8 cellular contexts compared by ENCODE assay signal in genomic region chr2:26298638-26299393, GRCh38. TPM values are rescaled to one million over a fixed set of nuclear protein-coding genes. Genes with fewer than 3 reads are reported as not detected.
DNase-seq lines count a peak whose midpoint lies in the region; ATAC-seq, FAIRE-seq and TF ChIP-seq lines count a peak whose summit lies in the region.

No MANE protein-coding gene starts in this region.

- H3K27me3 ChIP-seq in neuronal stem cell (ENCODE audit: control insufficient read depth in 3 of 3, insufficient read depth in 3 of 3, low read depth in 1 of 3, low read length in 3 of 3) = peaks cover 0 to 2% (median 0%) of the 10 kb centered on the region in 3 experiments

- TF ChIP-seq CTCF in fibroblast of villous mesenchyme (IDR thresholded peaks at IDR 0.05; ENCODE audit: insufficient read depth, low read depth, low read length) = no peak
- no peak for TF ChIP-seq CTCF in D721Med (IDR thresholded peaks at IDR 0.05; ENCODE audit: insufficient read depth, missing control alignments)

- peak overlapping the region; percentile 32 for H2BK120ac ChIP-seq in neuronal stem cell (ENCODE audit: low read depth, low read length)

- peak overlapping the region; percentile 63 for H2BK15ac ChIP-seq in neuronal stem cell (ENCODE audit: low read length)

- peak overlapping the region; percentile 78 for H3K18ac ChIP-seq in neuronal stem cell (ENCODE audit: low read length)

- intact Hi-C loops in Right ventricle myocardium inferior (cut with DNase I) (no loop called here), cardiac septum (cut with DNase I) (loop anchor here (2.0 kb wide), 1 partner anchor 54 kb away; the partner anchor contains the start of genes HADHA and HADHB)

- no peak overlapping the region for H2AK5ac ChIP-seq in neuronal stem cell (ENCODE audit: low read depth, low read length)

- peak overlapping the region; percentile 7 for H4K8ac ChIP-seq in neuronal stem cell (ENCODE audit: low read depth, low read length)

- H4K91ac ChIP-seq in neuronal stem cell (ENCODE audit: low read depth, low read length, poor library complexity) = no peak overlapping the region

- H2BK5ac ChIP-seq in neuronal stem cell (ENCODE audit: low read length) = no peak overlapping the region

- H3K36me3 ChIP-seq in neuronal stem cell (replicated peaks in 1 of 2; ENCODE audit: control insufficient read depth in 2 of 2, insufficient read depth in 2 of 2, low read length in 2 of 2) = no peaks in the 10 kb centered on the region

- no peak overlapping the region for H3K4ac ChIP-seq in neuronal stem cell (ENCODE audit: low read length)

- no peaks in the 10 kb centered on the region for H3K9me3 ChIP-seq in neuronal stem cell (replicated peaks in 1 of 2; ENCODE audit: control insufficient read depth in 2 of 2, insufficient read depth in 1 of 2, low read depth in 1 of 2, low read length in 2 of 2)

- FAIRE-seq in D721Med (lab: Jason Lieb, UNC) = no peak

- ATAC-seq in Right ventricle myocardium inferior (peak; percentile 69), GM18873 (IDR thresholded peaks at IDR 0.05; ENCODE audit: low FRiP score, unreplicated experiment) (no peak)

- no peak overlapping the region for H3K14ac ChIP-seq in neuronal stem cell (ENCODE audit: low read length)

- DNase-seq in Right ventricle myocardium inferior (ENCODE audit: missing footprints) (no peak), cardiac septum (ENCODE audit: low spot score) (no peak), activated T-cell treated with anti-CD3 and anti-CD28 coated beads for 1 hour (ENCODE audit: low read depth) (peak; percentile 15), fibroblast of villous mesenchyme (ENCODE audit: low read depth) (peak; percentile 62), neuronal stem cell (ENCODE audit: low spot score) (peak; percentile 23), D721Med (ENCODE audit: insufficient read length, low spot score) (no peak), HT-29 (ENCODE audit: low spot score) (no peak)

- H3K4me2 ChIP-seq in neuronal stem cell (ENCODE audit: insufficient read depth, low read length, poor library complexity, severe bottlenecking) = peak overlapping the region; percentile 59

- H3K9ac ChIP-seq in neuronal stem cell (ENCODE audit: low read depth, low read length, poor library complexity) = no peak overlapping the region

- H3K23ac ChIP-seq in neuronal stem cell (ENCODE audit: low read depth, low read length, poor library complexity) = no peak overlapping the region

- H3K4me1 ChIP-seq in neuronal stem cell (ENCODE audit: control insufficient read depth in 2 of 2, insufficient read depth in 1 of 2, low read depth in 1 of 2, low read length in 2 of 2) = peaks cover 19% of the 10 kb centered on the region in 2 donors

- WGBS in neuronal stem cell (ENCODE audit: extremely low coverage in 2 of 2, insufficient read length in 2 of 2, insufficient replicate concordance in 1 of 2), 2 donors = no CpG with 5 or more reads among the region's 30 CpGs

- H3K79me1 ChIP-seq in neuronal stem cell (ENCODE audit: low read depth, low read length) = no peaks in the 10 kb centered on the region

- H3K4me3 ChIP-seq in fibroblast of villous mesenchyme (ENCODE audit: low read depth, low read length) (peak overlapping the region; percentile 58), neuronal stem cell (ENCODE audit: low read length in 2 of 2) (peak overlapping the region; percentile 2 to 52)

- H2AFZ ChIP-seq in neuronal stem cell (ENCODE audit: low read length) = peak overlapping the region; percentile 80

- H3K27ac ChIP-seq in neuronal stem cell (replicated peaks; ENCODE audit: low read length) = no peak overlapping the region

- H2BK12ac ChIP-seq in neuronal stem cell (ENCODE audit: low read length) = peak overlapping the region; percentile 64

RNA-seq across cellular contexts. Expression of gene SELENOI, which starts 47.1 kb away (rescaled TPM):
- total RNA-seq in Right ventricle myocardium inferior (14.3 TPM), cardiac septum (14.5 TPM), fibroblast of villous mesenchyme (17.4 and 34.1 TPM in 2 replicates)
- polyA plus RNA-seq in neuronal stem cell (2013, experiment 1 of 2) = 18.3 TPM
- 18.4 TPM for polyA plus RNA-seq in neuronal stem cell (2013, experiment 2 of 2)
- 23.6 and 32.9 TPM in 2 replicates for total RNA-seq in HT-29 (2014; rRNA removed; shearing (Covaris generic))

RNA-seq across cellular contexts. Expression of gene ADGRF3, which starts 47.8 kb away (rescaled TPM):
- 0.16 TPM for total RNA-seq in Right ventricle myocardium inferior
- total RNA-seq in cardiac septum = 0.51 TPM
- under 0.01 TPM in 2 replicates for total RNA-seq in fibroblast of villous mesenchyme
- polyA plus RNA-seq in neuronal stem cell (2013, experiment 1 of 2) = 0.18 TPM
- 0.14 TPM for polyA plus RNA-seq in neuronal stem cell (2013, experiment 2 of 2)
- 0.16 and 0.28 TPM in 2 replicates for total RNA-seq in HT-29 (2014; rRNA removed; shearing (Covaris generic))

RNA-seq across cellular contexts. Expression of gene HADHB, which starts 54.1 kb away (rescaled TPM):
- total RNA-seq in Right ventricle myocardium inferior (1,782 TPM), cardiac septum (532 TPM), fibroblast of villous mesenchyme (80.5 and 106 TPM in 2 replicates)
- polyA plus RNA-seq in neuronal stem cell (2013, experiment 1 of 2) = 30.6 TPM
- 31.4 TPM for polyA plus RNA-seq in neuronal stem cell (2013, experiment 2 of 2)
- total RNA-seq in HT-29 (2014; rRNA removed; shearing (Covaris generic)) = 25.2 and 26.6 TPM in 2 replicates

RNA-seq across cellular contexts. Expression of gene HADHA, which starts 54.4 kb away (rescaled TPM):
- total RNA-seq in Right ventricle myocardium inferior (764 TPM), cardiac septum (244 TPM), fibroblast of villous mesenchyme (120 and 122 TPM in 2 replicates)
- polyA plus RNA-seq in neuronal stem cell (2013, experiment 1 of 2) = 77.9 TPM
- polyA plus RNA-seq in neuronal stem cell (2013, experiment 2 of 2) = 75.7 TPM
- total RNA-seq in HT-29 (2014; rRNA removed; shearing (Covaris generic)) = 56.2 and 58.9 TPM in 2 replicates

Comparison
In these comparisons a context has a peak if more than half of its experiments do, and no peak if none do; other contexts are left out.
1. DNase-seq: peak in activated T-cell treated with anti-CD3 and anti-CD28 coated beads for 1 hour (single experiment), fibroblast of villous mesenchyme (single experiment) and neuronal stem cell (single experiment); none in Right ventricle myocardium inferior (single experiment), cardiac septum (single experiment), D721Med (single experiment) and HT-29 (single experiment).